Comparison of ENCODE assay signal across 8 cellular contexts in genomic region chr2:212227755-212228154, GRCh38.
A peak's percentile ranks its signal among the peaks of the same experiment; 100 is the strongest.
DNase-seq lines count a peak whose midpoint lies in the region; ATAC-seq and TF ChIP-seq lines count a peak whose summit lies in the region.

No MANE protein-coding gene starts in this region.

- TF ChIP-seq CTCF in epithelial cell of proximal tubule (conservative IDR thresholded peaks at IDR 0.05; ENCODE audit: low read depth, low read length): no peak

- DNase-seq in HPDE6-E6E7 (ENCODE audit: extremely low spot score) (peak; percentile 50), NCI-H510A treated with DMSO at 0.1 percent for 48 hours (lab: John Stamatoyannopoulos, UW) (peak; percentile 88), epithelial cell of proximal tubule (ENCODE audit: low read depth) (peak; percentile 41), smooth muscle cell of the brain vasculature (ENCODE audit: low read depth, low spot score) (peak; percentile 43), SKM-1 (lab: John Stamatoyannopoulos, UW; ENCODE audit: unreplicated experiment) (no peak), NCI-H526 (lab: John Stamatoyannopoulos, UW) (no peak)
- no peak for DNase-seq in activated CD4-positive, alpha-beta T cell treated with anti-CD3 and anti-CD28 coated beads, Interleukin-2, amount 50 U/mL, for 4 hours

- H3K4me3 ChIP-seq in epithelial cell of proximal tubule (ENCODE audit: low read depth, low read length): no peak overlapping the region

- ATAC-seq in GM19023 (IDR thresholded peaks at IDR 0.05; ENCODE audit: unreplicated experiment): no peak

Comparison
In these comparisons a context has a peak if more than half of its experiments do, and no peak if none do; other contexts are left out.
1. DNase-seq: peak in HPDE6-E6E7 (single experiment), NCI-H510A treated with DMSO at 0.1 percent for 48 hours (single experiment), epithelial cell of proximal tubule (single experiment) and smooth muscle cell of the brain vasculature (single experiment); none in activated CD4-positive, alpha-beta T cell treated with anti-CD3 and anti-CD28 coated beads, Interleukin-2, amount 50 U/mL, for 4 hours (0 of 2), SKM-1 (single experiment) and NCI-H526 (0 of 2).